In genomic region chr17:41972571-41973411, GRCh38 we compare ENCODE assay signal across 8 cellular contexts. TPM values are rescaled to one million over a fixed set of nuclear protein-coding genes. Genes with fewer than 3 reads are reported as not detected.
A peak's percentile ranks its signal among the peaks of the same experiment; 100 is the strongest.
DNase-seq lines count a peak whose midpoint lies in the region; ATAC-seq and TF ChIP-seq lines count a peak whose summit lies in the region.

No MANE protein-coding gene starts in this region.

- no peak for ATAC-seq in GM21576 (IDR thresholded peaks at IDR 0.05; ENCODE audit: unreplicated experiment)

- H3K4me1 Mint-ChIP-seq in activated CD4-positive, alpha-beta T cell treated with anti-CD3 and anti-CD28 coated beads, Interleukin-2, amount 10 ng/mL, durations not matched to agents 24 days and 14 days = peaks cover 17% of the 10 kb centered on the region

- H3K9me3 Mint-ChIP-seq in activated CD4-positive, alpha-beta T cell treated with anti-CD3 and anti-CD28 coated beads, Interleukin-2, amount 10 ng/mL, durations not matched to agents 24 days and 14 days = no peaks in the 10 kb centered on the region

- H3K27me3 Mint-ChIP-seq in activated CD4-positive, alpha-beta T cell treated with anti-CD3 and anti-CD28 coated beads, Interleukin-2, amount 10 ng/mL, durations not matched to agents 24 days and 14 days = no peaks in the 10 kb centered on the region

- no peak for TF ChIP-seq CTCF in GM10266 (IDR thresholded peaks at IDR 0.05; ENCODE audit: control insufficient read depth, insufficient read depth, low read depth, missing control alignments)

- H3K36me3 Mint-ChIP-seq in activated CD4-positive, alpha-beta T cell treated with anti-CD3 and anti-CD28 coated beads, Interleukin-2, amount 10 ng/mL, durations not matched to agents 24 days and 14 days (ENCODE audit: low read depth) = peaks cover 64% of the 10 kb centered on the region

- H3K4me3 Mint-ChIP-seq in activated CD4-positive, alpha-beta T cell treated with anti-CD3 and anti-CD28 coated beads, Interleukin-2, amount 10 ng/mL, durations not matched to agents 24 days and 14 days = no peak overlapping the region

- H3K27ac Mint-ChIP-seq in activated CD4-positive, alpha-beta T cell treated with anti-CD3 and anti-CD28 coated beads, Interleukin-2, amount 10 ng/mL, durations not matched to agents 24 days and 14 days = peak overlapping the region; percentile 62

- intact Hi-C loops in activated CD4-positive, alpha-beta T cell treated with anti-CD3 and anti-CD28 coated beads, Interleukin-2, amount 10 ng/mL, durations not matched to agents 24 days and 14 days (cut with micrococcal nuclease) = no loop called here

- DNase-seq in activated CD4-positive, alpha-beta T cell treated with anti-CD3 and anti-CD28 coated beads, Interleukin-2, amount 10 ng/mL, durations not matched to agents 24 days and 14 days = no peak
- DNase-seq in activated CD4-positive, alpha-beta T cell treated with anti-CD3 and anti-CD28 coated beads, Interleukin-2, amount 50 U/mL, for 4 hours = no peak
- DNase-seq in SK-N-DZ (ENCODE audit: low spot score) (peak; percentile 85), kidney glomerular epithelial cell (lab: John Stamatoyannopoulos, UW) (peak; percentile 33), superior temporal gyrus (ENCODE audit: extremely low spot score) (peak; percentile 13), D341Med (ENCODE audit: low spot score) (no peak), GM10266 (ENCODE audit: extremely low spot score) (no peak)

RNA-seq across cellular contexts. Expression of gene CNP, which starts 6.2 kb away (rescaled TPM):
- 81.6 and 84.1 TPM in 2 replicates for total RNA-seq in activated CD4-positive, alpha-beta T cell treated with anti-CD3 and anti-CD28 coated beads, Interleukin-2, amount 10 ng/mL, durations not matched to agents 24 days and 14 days
- polyA plus RNA-seq in SK-N-DZ (2014; cell fraction: cytosol; rRNA removed) = 65.2 and 68.4 TPM in 2 replicates
- 33.2 and 36.3 TPM in 2 replicates for polyA plus RNA-seq in SK-N-DZ (2014; cell fraction: nucleus; rRNA removed)

RNA-seq across cellular contexts. Expression of gene ODAD4, which starts 42.4 kb away (rescaled TPM):
- 0.63 and 0.76 TPM in 2 replicates for total RNA-seq in activated CD4-positive, alpha-beta T cell treated with anti-CD3 and anti-CD28 coated beads, Interleukin-2, amount 10 ng/mL, durations not matched to agents 24 days and 14 days
- polyA plus RNA-seq in SK-N-DZ (2014; cell fraction: cytosol; rRNA removed) = 1.5 and 3.5 TPM in 2 replicates
- 1.4 and 2.5 TPM in 2 replicates for polyA plus RNA-seq in SK-N-DZ (2014; cell fraction: nucleus; rRNA removed)

RNA-seq across cellular contexts. Expression of gene DNAJC7, which starts 44.4 kb away (rescaled TPM):
- 121 and 128 TPM in 2 replicates for total RNA-seq in activated CD4-positive, alpha-beta T cell treated with anti-CD3 and anti-CD28 coated beads, Interleukin-2, amount 10 ng/mL, durations not matched to agents 24 days and 14 days
- polyA plus RNA-seq in SK-N-DZ (2014; cell fraction: cytosol; rRNA removed) = 159 and 167 TPM in 2 replicates
- 80.4 and 84.3 TPM in 2 replicates for polyA plus RNA-seq in SK-N-DZ (2014; cell fraction: nucleus; rRNA removed)

RNA-seq across cellular contexts. Expression of gene NKIRAS2, which starts 47.1 kb away (rescaled TPM):
- 29.5 and 30.3 TPM in 2 replicates for total RNA-seq in activated CD4-positive, alpha-beta T cell treated with anti-CD3 and anti-CD28 coated beads, Interleukin-2, amount 10 ng/mL, durations not matched to agents 24 days and 14 days
- 79.4 and 94.0 TPM in 2 replicates for polyA plus RNA-seq in SK-N-DZ (2014; cell fraction: cytosol; rRNA removed)
- polyA plus RNA-seq in SK-N-DZ (2014; cell fraction: nucleus; rRNA removed) = 26.2 and 34.8 TPM in 2 replicates

RNA-seq across cellular contexts. Expression of gene ACLY, which starts 54.0 kb away (rescaled TPM):
- total RNA-seq in activated CD4-positive, alpha-beta T cell treated with anti-CD3 and anti-CD28 coated beads, Interleukin-2, amount 10 ng/mL, durations not matched to agents 24 days and 14 days = 225 and 229 TPM in 2 replicates
- 200 and 214 TPM in 2 replicates for polyA plus RNA-seq in SK-N-DZ (2014; cell fraction: cytosol; rRNA removed)
- 125 and 184 TPM in 2 replicates for polyA plus RNA-seq in SK-N-DZ (2014; cell fraction: nucleus; rRNA removed)

Comparison
In these comparisons a context has a peak if more than half of its experiments do, and no peak if none do; other contexts are left out.
1. DNase-seq: peak in SK-N-DZ (single experiment), kidney glomerular epithelial cell (single experiment) and superior temporal gyrus (single experiment); none in activated CD4-positive, alpha-beta T cell treated with anti-CD3 and anti-CD28 coated beads, Interleukin-2, amount 10 ng/mL, durations not matched to agents 24 days and 14 days (single experiment), activated CD4-positive, alpha-beta T cell treated with anti-CD3 and anti-CD28 coated beads, Interleukin-2, amount 50 U/mL, for 4 hours (0 of 2), D341Med (single experiment) and GM10266 (single experiment).